In the genomic region with DNA sequence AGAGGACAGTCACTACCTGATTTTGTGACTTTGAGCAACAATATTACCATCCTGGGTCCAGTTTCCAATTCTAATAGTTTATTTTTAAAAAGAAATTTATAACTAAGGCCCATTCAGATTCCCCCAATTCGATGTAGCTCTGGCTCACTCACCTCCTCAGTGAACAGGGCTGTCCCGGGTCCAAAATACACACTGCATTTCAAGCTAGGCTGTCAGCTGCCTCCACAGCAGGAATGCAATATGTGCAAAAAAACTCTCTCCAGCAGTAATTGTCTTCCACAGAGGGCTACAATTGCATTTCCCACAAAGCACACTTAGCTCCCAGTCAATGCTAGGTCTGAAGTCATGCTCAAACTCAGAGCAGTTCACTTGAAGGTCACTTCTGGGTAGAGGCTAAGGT, we compare ENCODE assay signal across 22 cellular contexts. TPM values are rescaled to one million over a fixed set of nuclear protein-coding genes. Genes with fewer than 3 reads are reported as not detected.
DNase-seq lines count a peak whose midpoint lies in the region; ATAC-seq and TF ChIP-seq lines count a peak whose summit lies in the region.
"Had no signal": no experiment of that assay in that cellular context is flagged by ENCODE, and none has a peak within 500 bp of the region (broad histone marks: within the 10 kb centered on the region; RNA-seq: fewer than 3 reads in every experiment).

No MANE protein-coding gene starts in this region.

- H3K36me3 Mint-ChIP-seq in nephron (ENCODE audit: low read depth), result no peaks in the 10 kb centered on the region
- no peaks in the 10 kb centered on the region for H3K36me3 Mint-ChIP-seq in activated CD8-positive, alpha-beta memory T cell treated with anti-CD3 and anti-CD28 coated beads, Interleukin-2, amount 10 ng/mL, durations not matched to agents 7 days and 5 days
- H3K36me3 Mint-ChIP-seq in T-cell, result peaks cover 6% of the 10 kb centered on the region

- CTCF ChIA-PET in activated CD8-positive, alpha-beta memory T cell treated with anti-CD3 and anti-CD28 coated beads, Interleukin-2, amount 10 ng/mL, durations not matched to agents 7 days and 5 days (lab: Charles Lee), result interaction anchor here (0.6 kb wide), 1 partner anchor 291 kb away, joined by 3 read pairs; no protein-coding TSS in a partner anchor
- CTCF ChIA-PET in T-cell (lab: Charles Lee), result no interaction called here

- ATAC-seq in activated CD8-positive, alpha-beta memory T cell treated with anti-CD3 and anti-CD28 coated beads, Interleukin-2, amount 10 ng/mL, durations not matched to agents 7 days and 5 days, result no peak
- ATAC-seq in GM21447 (IDR thresholded peaks at IDR 0.05; ENCODE audit: unreplicated experiment) (no peak), T-cell (replicated peaks in 1 of 4) (no peak)
- ATAC-seq: GM12878, HCT116, Panc1 had no signal

- no peak overlapping the region for H3K4me3 ChIP-seq in AG10803 (ENCODE audit: low read length)
- H3K4me3 ChIP-seq: GM12878, MG63, SK-N-MC had no signal

- H3K27ac Mint-ChIP-seq in nephron, result peak overlapping the region in 2 of 3 experiments; percentile 42 to 74
- no peak overlapping the region for H3K27ac Mint-ChIP-seq in activated CD8-positive, alpha-beta memory T cell treated with anti-CD3 and anti-CD28 coated beads, Interleukin-2, amount 10 ng/mL, durations not matched to agents 7 days and 5 days
- no peak overlapping the region for H3K27ac Mint-ChIP-seq in T-cell

- H3K4me1 Mint-ChIP-seq in nephron, result peaks cover 24% of the 10 kb centered on the region
- no peaks in the 10 kb centered on the region for H3K4me1 Mint-ChIP-seq in activated CD8-positive, alpha-beta memory T cell treated with anti-CD3 and anti-CD28 coated beads, Interleukin-2, amount 10 ng/mL, durations not matched to agents 7 days and 5 days
- H3K4me1 Mint-ChIP-seq in T-cell, result no peaks in the 10 kb centered on the region

- TF ChIP-seq CTCF in AG10803 (conservative IDR thresholded peaks at IDR 0.05; ENCODE audit: low read length), result no peak
- TF ChIP-seq CTCF in nephron (IDR thresholded peaks at IDR 0.05; ENCODE audit: unreplicated experiment in 3 of 3), result no peak

- H3K27me3 Mint-ChIP-seq in nephron (ENCODE audit: low read depth) (peaks cover 10% of the 10 kb centered on the region), T-cell (peaks cover 32 to 34% of the 10 kb centered on the region in 2 donors)
- peaks cover 20% of the 10 kb centered on the region for H3K27me3 Mint-ChIP-seq in activated CD8-positive, alpha-beta memory T cell treated with anti-CD3 and anti-CD28 coated beads, Interleukin-2, amount 10 ng/mL, durations not matched to agents 7 days and 5 days

- H3K9me3 Mint-ChIP-seq in nephron (no peaks in the 10 kb centered on the region), T-cell (no peaks in the 10 kb centered on the region)
- no peaks in the 10 kb centered on the region for H3K9me3 Mint-ChIP-seq in activated CD8-positive, alpha-beta memory T cell treated with anti-CD3 and anti-CD28 coated beads, Interleukin-2, amount 10 ng/mL, durations not matched to agents 7 days and 5 days (ENCODE audit: low read depth)

- POLR2A ChIA-PET in T-cell (lab: Charles Lee), result no interaction called here

- H3K4me3 Mint-ChIP-seq in nephron, result peak overlapping the region in 1 of 3 experiments; percentile 4
- H3K4me3 Mint-ChIP-seq in activated CD8-positive, alpha-beta memory T cell treated with anti-CD3 and anti-CD28 coated beads, Interleukin-2, amount 10 ng/mL, durations not matched to agents 7 days and 5 days, result no peak overlapping the region
- no peak overlapping the region for H3K4me3 Mint-ChIP-seq in T-cell

- DNase-seq in AG10803 (ENCODE audit: low read depth), result peak; percentile 3
- DNase-seq in EH (ENCODE audit: low read depth), result peak; percentile 13
- peak; percentile 65 for DNase-seq in cerebellar cortex (ENCODE audit: low spot score)
- no peak for DNase-seq in activated CD8-positive, alpha-beta memory T cell treated with anti-CD3 and anti-CD28 coated beads, Interleukin-2, amount 10 ng/mL, durations not matched to agents 7 days and 5 days
- no peak for DNase-seq in NCI-H82 treated with DMSO at 0.1 percent for 48 hours (lab: John Stamatoyannopoulos, UW; ENCODE audit: unreplicated experiment)
- no peak for DNase-seq in T-cell
- DNase-seq: DMS153, IMR-90, KG1, MG63, NCI-H1105 treated with DMSO at 0.1 percent for 48 hours, NCI-H1694, NCI-H2029 treated with DMSO at 0.1 percent for 48 hours, NCI-H2227 treated with DMSO at 0.1 percent for 48 hours, NCI-H526 treated with DMSO at 0.1 percent for 48 hours, SIG-M5 had no signal

RNA-seq across cellular contexts. Expression of a gene that starts 39.3 kb away (rescaled TPM):
- 10 to 100 TPM; 12.6 to 16.2 TPM for total RNA-seq in activated CD8-positive, alpha-beta memory T cell treated with anti-CD3 and anti-CD28 coated beads, Interleukin-2, amount 10 ng/mL, durations not matched to agents 7 days and 5 days
- 10 to 100 TPM; 26.9 to 47.5 (median 39.8) TPM for total RNA-seq in T-cell

Comparison
In these comparisons a context has a peak if more than half of its experiments do, and no peak if none do; other contexts are left out.
1. DNase-seq: peak in AG10803 (single experiment), EH (single experiment) and cerebellar cortex (single experiment); none in activated CD8-positive, alpha-beta memory T cell treated with anti-CD3 and anti-CD28 coated beads, Interleukin-2, amount 10 ng/mL, durations not matched to agents 7 days and 5 days (single experiment), NCI-H82 treated with DMSO at 0.1 percent for 48 hours (single experiment) and T-cell (0 of 34).
2. H3K27ac Mint-ChIP-seq: peak in nephron (2 of 3); none in activated CD8-positive, alpha-beta memory T cell treated with anti-CD3 and anti-CD28 coated beads, Interleukin-2, amount 10 ng/mL, durations not matched to agents 7 days and 5 days (single experiment) and T-cell (0 of 2).